13 cellular contexts compared by ENCODE assay signal in genomic region chr18:48072428-48073204, GRCh38.
DNase-seq lines count a peak whose midpoint lies in the region; ATAC-seq and TF ChIP-seq lines count a peak whose summit lies in the region.
"Had no signal": no experiment of that assay in that cellular context is flagged by ENCODE, and none has a peak within 500 bp of the region (broad histone marks: within the 10 kb centered on the region; RNA-seq: fewer than 3 reads in every experiment).

No MANE protein-coding gene starts in this region.

- TF ChIP-seq CTCF in HEK293 (tag by site-specific recombination; IDR thresholded peaks at IDR 0.05): no peak
- no peak for TF ChIP-seq CTCF in endothelial cell (IDR thresholded peaks at IDR 0.05; ENCODE audit: unreplicated experiment)

- peak; percentile 19 for DNase-seq in endothelial cell (ENCODE audit: low spot score)
- DNase-seq in lung microvascular endothelial cell (ENCODE audit: low read depth in 2 of 2): peak; percentile 36 to 78
- peak; percentile 9 for DNase-seq in smooth muscle cell of the brain vasculature (ENCODE audit: low read depth, low spot score)
- no peak for DNase-seq in activated CD4-positive, CD25-positive, alpha-beta regulatory T cell treated with anti-CD3 and anti-CD28 coated beads, Interleukin-2, amount 50 U/mL, for 72 hours
- DNase-seq: DND-41, Karpas-422, NCI-H526, transverse colon had no signal

- H3K9me3 ChIP-seq in HEK293 (ENCODE audit: control insufficient read depth, insufficient read depth, low read depth, low read length): no peaks in the 10 kb centered on the region
- H3K9me3 ChIP-seq: transverse colon had no signal

- no peak overlapping the region for H3K4me3 ChIP-seq in HEK293 (ENCODE audit: low read depth, low read length)
- H3K4me3 ChIP-seq: transverse colon had no signal

- H3K4me3 Mint-ChIP-seq in endothelial cell (ENCODE audit: unreplicated experiment): no peak overlapping the region

- POLR2A ChIA-PET in HEK293 (lab: Yijun Ruan, JAX): no interaction called here

- H3K27ac Mint-ChIP-seq in endothelial cell (ENCODE audit: unreplicated experiment): peak overlapping the region; percentile 89
- H3K27ac Mint-ChIP-seq: activated naive CD4-positive, alpha-beta T cell treated with anti-CD3 and anti-CD28 coated beads, Interleukin-2, amount 50 U/mL, for 72 hours had no signal

- H3K4me1 Mint-ChIP-seq in endothelial cell (ENCODE audit: unreplicated experiment): peaks cover 40% of the 10 kb centered on the region

- ATAC-seq in HG03439 (IDR thresholded peaks at IDR 0.05; ENCODE audit: unreplicated experiment) (no peak), GM21619 (IDR thresholded peaks at IDR 0.05; ENCODE audit: unreplicated experiment) (no peak), HG03460 (IDR thresholded peaks at IDR 0.05; ENCODE audit: unreplicated experiment) (no peak)
- ATAC-seq: activated naive CD4-positive, alpha-beta T cell treated with anti-CD3 and anti-CD28 coated beads, Interleukin-2, amount 50 U/mL, for 72 hours had no signal

- no peaks in the 10 kb centered on the region for H3K36me3 Mint-ChIP-seq in endothelial cell (ENCODE audit: low read depth, unreplicated experiment)
- H3K36me3 Mint-ChIP-seq: activated naive CD4-positive, alpha-beta T cell treated with anti-CD3 and anti-CD28 coated beads, Interleukin-2, amount 50 U/mL, for 72 hours had no signal

- H3K9me3 Mint-ChIP-seq in endothelial cell (ENCODE audit: unreplicated experiment): no peaks in the 10 kb centered on the region
- H3K9me3 Mint-ChIP-seq: activated naive CD4-positive, alpha-beta T cell treated with anti-CD3 and anti-CD28 coated beads, Interleukin-2, amount 50 U/mL, for 72 hours had no signal

- H3K36me3 ChIP-seq in HEK293 (ENCODE audit: control insufficient read depth in 2 of 2, insufficient read depth in 1 of 2, low read length in 2 of 2): no peaks in the 10 kb centered on the region
- H3K36me3 ChIP-seq: transverse colon had no signal

- H3K27me3 Mint-ChIP-seq in endothelial cell (ENCODE audit: unreplicated experiment): peaks cover 1% of the 10 kb centered on the region

- CTCF ChIA-PET in HEK293 (lab: Yijun Ruan, JAX): no interaction called here

- H3K4me1 ChIP-seq in HEK293 (ENCODE audit: control insufficient read depth, insufficient read depth, low read length): no peaks in the 10 kb centered on the region
- H3K4me1 ChIP-seq: transverse colon had no signal

- H3K27ac ChIP-seq in HEK293 (ENCODE audit: extremely low read depth, low read depth, low read length): no peak overlapping the region

TF ChIP-seq in HEK293, 187 proteins besides CTCF, POLR2A, EP300 and RAD21:
- 0 out of 2 replicates have a peak, but pooled peaks have one; percentile 8 for TF ChIP-seq ZIC2 (tag by site-specific recombination; IDR thresholded peaks at IDR 0.05)
- no peak for TF ChIP-seq KLF8 (tag by site-specific recombination; IDR thresholded peaks at IDR 0.05)
